ENCODE assay signal across 1 cellular context in genomic region chr5:174045470-174046025, GRCh38.
TF ChIP-seq lines count a peak whose summit lies in the region.

Gene NSG2, plus strand, starts transcription at chr5:174045706. Its CDS starts 1,050 bp downstream, at chr5:174046756.

TF ChIP-seq in GM12878, 131 proteins besides CTCF, POLR2A, EP300 and RAD21 (continued from another document):
- TF ChIP-seq MEF2A (IDR thresholded peaks at IDR 0.05; ENCODE audit: insufficient read depth, low read depth, low read length): peak; percentile 30; the same call in 1 of the 2 replicates
- TF ChIP-seq ZBTB4 (CRISPR knock-in tag; IDR thresholded peaks at IDR 0.05): no peak
- no peak for TF ChIP-seq NFYA (IDR thresholded peaks at IDR 0.05; ENCODE audit: borderline replicate concordance, low read depth, low read length)
- no peak for TF ChIP-seq ELK1 (IDR thresholded peaks at IDR 0.05; ENCODE audit: low read depth, low read length)
- TF ChIP-seq CBX5 (IDR thresholded peaks at IDR 0.05; ENCODE audit: low read depth): no peak
- 0 out of 2 replicates have a peak, but pooled peaks have one; percentile 77 for TF ChIP-seq TCF12 (IDR thresholded peaks at IDR 0.05; ENCODE audit: low read depth, low read length)
- no peak for TF ChIP-seq USF2 (IDR thresholded peaks at IDR 0.05; ENCODE audit: borderline replicate concordance, low read depth, low read length)
- TF ChIP-seq POU2F2 (IDR thresholded peaks at IDR 0.05; ENCODE audit: borderline replicate concordance, low read depth, low read length): 0 out of 3 replicates have a peak, but pooled peaks have one; percentile 31
- TF ChIP-seq ZNF274 (IDR thresholded peaks at IDR 0.05; ENCODE audit: insufficient read depth, insufficient read length): no peak
- no peak for TF ChIP-seq DPF2 (IDR thresholded peaks at IDR 0.05)
- TF ChIP-seq CEBPZ (IDR thresholded peaks at IDR 0.05; ENCODE audit: low read depth, low read length): no peak
- no peak for TF ChIP-seq E4F1 (IDR thresholded peaks at IDR 0.05; ENCODE audit: borderline replicate concordance, partially characterized antibody)
- TF ChIP-seq HDGF (IDR thresholded peaks at IDR 0.05): no peak
- peak; percentile 94 for TF ChIP-seq NFXL1 (IDR thresholded peaks at IDR 0.05; ENCODE audit: borderline replicate concordance)
- TF ChIP-seq POLR2AphosphoS5 (IDR thresholded peaks at IDR 0.05; ENCODE audit: low read length): no peak
- TF ChIP-seq MEF2B (IDR thresholded peaks at IDR 0.05; ENCODE audit: partially characterized antibody, poor library complexity, severe bottlenecking): no peak
- no peak for TF ChIP-seq JUND (IDR thresholded peaks at IDR 0.05; ENCODE audit: low read depth, low read length)
- peak; percentile 97 for TF ChIP-seq SMC3 (IDR thresholded peaks at IDR 0.05; ENCODE audit: borderline replicate concordance, low read length)
- no peak for TF ChIP-seq CUX1 (IDR thresholded peaks at IDR 0.05; ENCODE audit: insufficient replicate concordance, low read depth, low read length)
- no peak for TF ChIP-seq KDM1A (IDR thresholded peaks at IDR 0.05; ENCODE audit: borderline replicate concordance)
- no peak for TF ChIP-seq ZSCAN29 (IDR thresholded peaks at IDR 0.05)
- no peak for TF ChIP-seq BACH1 (IDR thresholded peaks at IDR 0.05; ENCODE audit: borderline replicate concordance)
- TF ChIP-seq FOS (IDR thresholded peaks at IDR 0.05; ENCODE audit: borderline replicate concordance, extremely low read depth, insufficient read length): no peak
- 0 out of 2 replicates have a peak, but pooled peaks have one; percentile 41 for TF ChIP-seq IRF4 (IDR thresholded peaks at IDR 0.05; ENCODE audit: low read depth, low read length)
- TF ChIP-seq, protein P1, sequence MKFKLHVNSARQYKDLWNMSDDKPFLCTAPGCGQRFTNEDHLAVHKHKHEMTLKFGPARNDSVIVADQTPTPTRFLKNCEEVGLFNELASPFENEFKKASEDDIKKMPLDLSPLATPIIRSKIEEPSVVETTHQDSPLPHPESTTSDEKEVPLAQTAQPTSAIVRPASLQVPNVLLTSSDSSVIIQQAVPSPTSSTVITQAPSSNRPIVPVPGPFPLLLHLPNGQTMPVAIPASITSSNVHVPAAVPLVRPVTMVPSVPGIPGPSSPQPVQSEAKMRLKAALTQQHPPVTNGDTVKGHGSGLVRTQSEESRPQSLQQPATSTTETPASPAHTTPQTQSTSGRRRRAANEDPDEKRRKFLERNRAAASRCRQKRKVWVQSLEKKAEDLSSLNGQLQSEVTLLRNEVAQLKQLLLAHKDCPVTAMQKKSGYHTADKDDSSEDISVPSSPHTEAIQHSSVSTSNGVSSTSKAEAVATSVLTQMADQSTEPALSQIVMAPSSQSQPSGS (IDR thresholded peaks at IDR 0.05; ENCODE audit: low read length): no peak
- no peak for TF ChIP-seq TARDBP (IDR thresholded peaks at IDR 0.05; ENCODE audit: borderline replicate concordance)
TF ChIP-seq in GM12878: peak in this region for 12.
